In the genomic region with DNA sequence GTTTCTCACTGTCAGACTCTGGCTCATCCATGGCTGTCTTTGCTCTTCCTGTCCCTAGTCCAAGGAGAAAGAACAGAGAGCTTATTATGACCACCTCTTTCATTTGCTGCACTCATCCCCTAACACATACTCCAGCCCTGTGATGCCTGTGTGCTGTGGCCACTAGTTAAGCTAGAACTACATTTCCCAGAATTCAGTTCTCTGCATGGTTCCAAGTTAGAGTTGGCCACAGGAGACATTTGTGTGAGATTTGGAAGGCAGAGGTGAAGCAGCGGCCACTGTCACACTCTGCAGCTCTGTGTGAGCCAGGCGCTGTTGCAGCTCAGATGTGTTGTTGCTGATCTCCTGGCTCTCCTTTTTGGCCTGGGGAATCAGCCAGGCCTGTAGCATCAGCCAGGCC, we compare ENCODE assay signal across 22 cellular contexts.
A peak's percentile ranks its signal among the peaks of the same experiment; 100 is the strongest.
DNase-seq lines count a peak whose midpoint lies in the region; ATAC-seq and TF ChIP-seq lines count a peak whose summit lies in the region.
"Had no signal": no experiment of that assay in that cellular context is flagged by ENCODE, and none has a peak within 500 bp of the region (broad histone marks: within the 10 kb centered on the region; RNA-seq: fewer than 3 reads in every experiment).

No MANE protein-coding gene starts in this region.

- ATAC-seq in left cardiac atrium (peak; percentile 47 to 87), heart left ventricle (no peak), WTC11 (peak; percentile 76), right cardiac atrium (peak; percentile 62 to 87), GM18502 (IDR thresholded peaks at IDR 0.05; ENCODE audit: poor library complexity, unreplicated experiment) (no peak), GM21515 (IDR thresholded peaks at IDR 0.05; ENCODE audit: unreplicated experiment) (no peak)
- ATAC-seq: stimulated activated effector memory CD8-positive, alpha-beta T cell treated with anti-CD3 and anti-CD28 coated beads, Interleukin-12 subunit alpha, Interleukin-12 subunit beta, amount 100 ng/mL, for 72 hours had no signal

- POLR2A ChIA-PET in WTC11 (lab: Charles Lee), result no interaction called here

- no peak overlapping the region for H3K27ac Mint-ChIP-seq in WTC11
- H3K27ac Mint-ChIP-seq: dendritic cell treated with granulocyte-macrophage colony-stimulating factor and Interleukin-4, amounts not matched to agents 40 ng/mL and 50 ng/mL, for 4 days; memory B cell; stimulated activated effector memory CD8-positive, alpha-beta T cell treated with anti-CD3 and anti-CD28 coated beads, Interleukin-12 subunit alpha, Interleukin-12 subunit beta, amount 100 ng/mL, for 72 hours had no signal

- H3K27ac ChIP-seq in heart left ventricle, result no peak overlapping the region
- H3K27ac ChIP-seq in right cardiac atrium (ENCODE audit: low read length), result no peak overlapping the region
- H3K27ac ChIP-seq in temporal lobe (ENCODE audit: low read depth, low read length), result peak overlapping the region; percentile 63
- H3K27ac ChIP-seq: RWPE1, thoracic aorta had no signal

- H3K4me3 ChIP-seq in heart left ventricle (no peak overlapping the region), right cardiac atrium (ENCODE audit: low read length) (no peak overlapping the region)
- H3K4me3 ChIP-seq: smooth muscle cell, thoracic aorta had no signal

- DNase-seq in left cardiac atrium, result no peak
- no peak for DNase-seq in heart left ventricle
- no peak for DNase-seq in WTC11 (ENCODE audit: low spot score)
- peak in 2 of 3 donors; percentile 60 to 70 for DNase-seq in right cardiac atrium
- no peak for DNase-seq in activated CD4-positive, alpha-beta T cell treated with anti-CD3 and anti-CD28 coated beads for 1 hour
- DNase-seq: activated CD4-positive, alpha-beta T cell treated with anti-CD3 and anti-CD28 coated beads, Interleukin-2, amount 50 U/mL, for 4 hours; activated CD8-positive, alpha-beta memory T cell treated with anti-CD3 and anti-CD28 coated beads, Interleukin-2, amount 50 U/mL, for 4 hours; activated naive CD4-positive, alpha-beta T cell treated with anti-CD3 and anti-CD28 coated beads, Interleukin-2, amount 50 U/mL, for 16 hours; Calu3; Karpas-422; MV-4-11; NCI-H1694; NCI-H526 treated with DMSO at 0.1 percent for 48 hours had no signal

- H3K27me3 ChIP-seq in heart left ventricle, result peaks cover 0 to 4% (median 0%) of the 10 kb centered on the region in 9 donors
- H3K27me3 ChIP-seq in right cardiac atrium (ENCODE audit: control insufficient read depth, insufficient read depth), result no peaks in the 10 kb centered on the region

- 0 out of 2 replicates have a peak, but pooled peaks cover 6% of the 10 kb centered on the region for H3K9me3 Mint-ChIP-seq in WTC11
- H3K9me3 Mint-ChIP-seq: stimulated activated effector memory CD8-positive, alpha-beta T cell treated with anti-CD3 and anti-CD28 coated beads, Interleukin-12 subunit alpha, Interleukin-12 subunit beta, amount 100 ng/mL, for 72 hours had no signal

- no peak for TF ChIP-seq POLR2A in heart left ventricle (IDR thresholded peaks at IDR 0.05)

- H3K4me1 Mint-ChIP-seq in WTC11, result no peaks in the 10 kb centered on the region
- H3K4me1 Mint-ChIP-seq: memory B cell; stimulated activated effector memory CD8-positive, alpha-beta T cell treated with anti-CD3 and anti-CD28 coated beads, Interleukin-12 subunit alpha, Interleukin-12 subunit beta, amount 100 ng/mL, for 72 hours had no signal

- no peaks in the 10 kb centered on the region for H3K4me1 ChIP-seq in heart left ventricle
- H3K4me1 ChIP-seq in right cardiac atrium (ENCODE audit: control insufficient read depth, insufficient read depth, low read length), result no peaks in the 10 kb centered on the region

- no peak overlapping the region for H3K4me3 Mint-ChIP-seq in WTC11
- H3K4me3 Mint-ChIP-seq: dendritic cell treated with granulocyte-macrophage colony-stimulating factor and Interleukin-4, amounts not matched to agents 40 ng/mL and 50 ng/mL, for 4 days; memory B cell; stimulated activated effector memory CD8-positive, alpha-beta T cell treated with anti-CD3 and anti-CD28 coated beads, Interleukin-12 subunit alpha, Interleukin-12 subunit beta, amount 100 ng/mL, for 72 hours had no signal

- peaks cover 0 to 10% (median 0%) of the 10 kb centered on the region in 12 donors for H3K9me3 ChIP-seq in heart left ventricle
- H3K9me3 ChIP-seq in right cardiac atrium (ENCODE audit: control insufficient read depth, low read length), result no peaks in the 10 kb centered on the region
- H3K9me3 ChIP-seq: thoracic aorta had no signal

- intact Hi-C loops in left cardiac atrium (cut with DNase I) (no loop called here), heart left ventricle (cut with DNase I) (no loop called here), right cardiac atrium (cut with DNase I) (no loop called here)

- H3K36me3 Mint-ChIP-seq in WTC11, result no peaks in the 10 kb centered on the region
- H3K36me3 Mint-ChIP-seq: memory B cell; stimulated activated effector memory CD8-positive, alpha-beta T cell treated with anti-CD3 and anti-CD28 coated beads, Interleukin-12 subunit alpha, Interleukin-12 subunit beta, amount 100 ng/mL, for 72 hours had no signal

- no peaks in the 10 kb centered on the region for H3K36me3 ChIP-seq in heart left ventricle
- H3K36me3 ChIP-seq: thoracic aorta had no signal

- no peaks in the 10 kb centered on the region; the same call in 1 of the 2 replicates for H3K27me3 Mint-ChIP-seq in WTC11 (ENCODE audit: low read depth)
- H3K27me3 Mint-ChIP-seq: dendritic cell treated with granulocyte-macrophage colony-stimulating factor and Interleukin-4, amounts not matched to agents 40 ng/mL and 50 ng/mL, for 4 days; memory B cell had no signal

- CTCF ChIA-PET in WTC11 (lab: Charles Lee), result interaction anchor here (1.4 kb wide), 1 partner anchor 19 kb away, joined by 10 read pairs; no protein-coding TSS in a partner anchor

- TF ChIP-seq CTCF in heart left ventricle (IDR thresholded peaks at IDR 0.05) (no peak), WTC11 (IDR thresholded peaks at IDR 0.05) (no peak)

- WGBS in heart left ventricle, 4 donors, result 71 to 88% (median 77%) methylated on average over 2 of the region's 2 CpGs
- 48% methylated on average over 2 of the region's 2 CpGs for WGBS in right cardiac atrium

TF ChIP-seq in WTC11, 78 proteins besides CTCF, POLR2A, EP300 and RAD21:
- TF ChIP-seq HMGA2 (CRISPR knock-in tag; IDR thresholded peaks at IDR 0.05) (no peak), FOXJ3 (CRISPR knock-in tag; IDR thresholded peaks at IDR 0.05; ENCODE audit: borderline replicate concordance) (no peak)
- TF ChIP-seq, protein P1, sequence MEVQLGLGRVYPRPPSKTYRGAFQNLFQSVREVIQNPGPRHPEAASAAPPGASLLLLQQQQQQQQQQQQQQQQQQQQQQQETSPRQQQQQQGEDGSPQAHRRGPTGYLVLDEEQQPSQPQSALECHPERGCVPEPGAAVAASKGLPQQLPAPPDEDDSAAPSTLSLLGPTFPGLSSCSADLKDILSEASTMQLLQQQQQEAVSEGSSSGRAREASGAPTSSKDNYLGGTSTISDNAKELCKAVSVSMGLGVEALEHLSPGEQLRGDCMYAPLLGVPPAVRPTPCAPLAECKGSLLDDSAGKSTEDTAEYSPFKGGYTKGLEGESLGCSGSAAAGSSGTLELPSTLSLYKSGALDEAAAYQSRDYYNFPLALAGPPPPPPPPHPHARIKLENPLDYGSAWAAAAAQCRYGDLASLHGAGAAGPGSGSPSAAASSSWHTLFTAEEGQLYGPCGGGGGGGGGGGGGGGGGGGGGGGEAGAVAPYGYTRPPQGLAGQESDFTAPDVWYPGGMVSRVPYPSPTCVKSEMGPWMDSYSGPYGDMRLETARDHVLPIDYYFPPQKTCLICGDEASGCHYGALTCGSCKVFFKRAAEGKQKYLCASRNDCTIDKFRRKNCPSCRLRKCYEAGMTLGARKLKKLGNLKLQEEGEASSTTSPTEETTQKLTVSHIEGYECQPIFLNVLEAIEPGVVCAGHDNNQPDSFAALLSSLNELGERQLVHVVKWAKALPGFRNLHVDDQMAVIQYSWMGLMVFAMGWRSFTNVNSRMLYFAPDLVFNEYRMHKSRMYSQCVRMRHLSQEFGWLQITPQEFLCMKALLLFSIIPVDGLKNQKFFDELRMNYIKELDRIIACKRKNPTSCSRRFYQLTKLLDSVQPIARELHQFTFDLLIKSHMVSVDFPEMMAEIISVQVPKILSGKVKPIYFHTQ (CRISPR knock-in tag; IDR thresholded peaks at IDR 0.05), result no peak
TF ChIP-seq in WTC11: peak in this region for 0.

Comparison
In these comparisons a context has a peak if more than half of its experiments do, and no peak if none do; other contexts are left out.
1. ATAC-seq: peak in left cardiac atrium (2 of 2), WTC11 (single experiment) and right cardiac atrium (2 of 2); none in heart left ventricle (0 of 4), GM18502 (single experiment) and GM21515 (single experiment).
2. DNase-seq: peak in right cardiac atrium (2 of 3); none in left cardiac atrium (single experiment), heart left ventricle (0 of 5), WTC11 (single experiment) and activated CD4-positive, alpha-beta T cell treated with anti-CD3 and anti-CD28 coated beads for 1 hour (single experiment).